Comparison of ENCODE assay signal across 1 cellular context in the genomic region with DNA sequence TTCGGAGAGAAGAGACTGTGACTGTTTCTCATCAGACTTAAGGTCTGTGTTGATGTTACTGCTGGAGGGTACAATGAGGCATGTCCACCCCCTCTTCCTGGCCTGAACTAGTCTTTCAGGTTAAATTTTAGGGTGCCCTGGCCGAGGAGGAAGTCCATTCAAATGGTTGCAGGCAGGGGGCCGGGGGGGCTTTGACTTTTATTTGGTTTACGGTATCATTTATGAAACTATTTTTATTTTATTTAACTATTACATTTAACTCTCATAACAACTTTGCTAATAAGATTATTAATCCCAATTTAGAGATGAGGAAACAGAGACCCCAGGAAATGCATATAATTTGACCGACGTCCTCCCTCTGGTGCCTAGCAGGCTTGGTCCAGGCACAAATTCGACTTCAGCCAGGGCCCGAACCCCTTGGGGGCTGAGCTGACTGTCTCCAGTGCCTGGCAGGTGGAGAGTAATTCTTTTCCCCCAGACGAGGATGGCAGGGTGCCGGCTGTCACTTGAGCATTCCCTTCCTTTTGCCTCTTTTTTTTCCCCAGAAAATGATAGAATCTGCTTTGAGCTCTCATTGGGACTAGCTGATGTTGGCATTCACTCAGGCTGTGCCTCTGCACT.
TF ChIP-seq lines count a peak whose summit lies in the region.

No MANE protein-coding gene starts in this region.

TF ChIP-seq in GM23338, 12 proteins besides CTCF, POLR2A, EP300 and RAD21 (continued from another document):
- TF ChIP-seq, protein P1, sequence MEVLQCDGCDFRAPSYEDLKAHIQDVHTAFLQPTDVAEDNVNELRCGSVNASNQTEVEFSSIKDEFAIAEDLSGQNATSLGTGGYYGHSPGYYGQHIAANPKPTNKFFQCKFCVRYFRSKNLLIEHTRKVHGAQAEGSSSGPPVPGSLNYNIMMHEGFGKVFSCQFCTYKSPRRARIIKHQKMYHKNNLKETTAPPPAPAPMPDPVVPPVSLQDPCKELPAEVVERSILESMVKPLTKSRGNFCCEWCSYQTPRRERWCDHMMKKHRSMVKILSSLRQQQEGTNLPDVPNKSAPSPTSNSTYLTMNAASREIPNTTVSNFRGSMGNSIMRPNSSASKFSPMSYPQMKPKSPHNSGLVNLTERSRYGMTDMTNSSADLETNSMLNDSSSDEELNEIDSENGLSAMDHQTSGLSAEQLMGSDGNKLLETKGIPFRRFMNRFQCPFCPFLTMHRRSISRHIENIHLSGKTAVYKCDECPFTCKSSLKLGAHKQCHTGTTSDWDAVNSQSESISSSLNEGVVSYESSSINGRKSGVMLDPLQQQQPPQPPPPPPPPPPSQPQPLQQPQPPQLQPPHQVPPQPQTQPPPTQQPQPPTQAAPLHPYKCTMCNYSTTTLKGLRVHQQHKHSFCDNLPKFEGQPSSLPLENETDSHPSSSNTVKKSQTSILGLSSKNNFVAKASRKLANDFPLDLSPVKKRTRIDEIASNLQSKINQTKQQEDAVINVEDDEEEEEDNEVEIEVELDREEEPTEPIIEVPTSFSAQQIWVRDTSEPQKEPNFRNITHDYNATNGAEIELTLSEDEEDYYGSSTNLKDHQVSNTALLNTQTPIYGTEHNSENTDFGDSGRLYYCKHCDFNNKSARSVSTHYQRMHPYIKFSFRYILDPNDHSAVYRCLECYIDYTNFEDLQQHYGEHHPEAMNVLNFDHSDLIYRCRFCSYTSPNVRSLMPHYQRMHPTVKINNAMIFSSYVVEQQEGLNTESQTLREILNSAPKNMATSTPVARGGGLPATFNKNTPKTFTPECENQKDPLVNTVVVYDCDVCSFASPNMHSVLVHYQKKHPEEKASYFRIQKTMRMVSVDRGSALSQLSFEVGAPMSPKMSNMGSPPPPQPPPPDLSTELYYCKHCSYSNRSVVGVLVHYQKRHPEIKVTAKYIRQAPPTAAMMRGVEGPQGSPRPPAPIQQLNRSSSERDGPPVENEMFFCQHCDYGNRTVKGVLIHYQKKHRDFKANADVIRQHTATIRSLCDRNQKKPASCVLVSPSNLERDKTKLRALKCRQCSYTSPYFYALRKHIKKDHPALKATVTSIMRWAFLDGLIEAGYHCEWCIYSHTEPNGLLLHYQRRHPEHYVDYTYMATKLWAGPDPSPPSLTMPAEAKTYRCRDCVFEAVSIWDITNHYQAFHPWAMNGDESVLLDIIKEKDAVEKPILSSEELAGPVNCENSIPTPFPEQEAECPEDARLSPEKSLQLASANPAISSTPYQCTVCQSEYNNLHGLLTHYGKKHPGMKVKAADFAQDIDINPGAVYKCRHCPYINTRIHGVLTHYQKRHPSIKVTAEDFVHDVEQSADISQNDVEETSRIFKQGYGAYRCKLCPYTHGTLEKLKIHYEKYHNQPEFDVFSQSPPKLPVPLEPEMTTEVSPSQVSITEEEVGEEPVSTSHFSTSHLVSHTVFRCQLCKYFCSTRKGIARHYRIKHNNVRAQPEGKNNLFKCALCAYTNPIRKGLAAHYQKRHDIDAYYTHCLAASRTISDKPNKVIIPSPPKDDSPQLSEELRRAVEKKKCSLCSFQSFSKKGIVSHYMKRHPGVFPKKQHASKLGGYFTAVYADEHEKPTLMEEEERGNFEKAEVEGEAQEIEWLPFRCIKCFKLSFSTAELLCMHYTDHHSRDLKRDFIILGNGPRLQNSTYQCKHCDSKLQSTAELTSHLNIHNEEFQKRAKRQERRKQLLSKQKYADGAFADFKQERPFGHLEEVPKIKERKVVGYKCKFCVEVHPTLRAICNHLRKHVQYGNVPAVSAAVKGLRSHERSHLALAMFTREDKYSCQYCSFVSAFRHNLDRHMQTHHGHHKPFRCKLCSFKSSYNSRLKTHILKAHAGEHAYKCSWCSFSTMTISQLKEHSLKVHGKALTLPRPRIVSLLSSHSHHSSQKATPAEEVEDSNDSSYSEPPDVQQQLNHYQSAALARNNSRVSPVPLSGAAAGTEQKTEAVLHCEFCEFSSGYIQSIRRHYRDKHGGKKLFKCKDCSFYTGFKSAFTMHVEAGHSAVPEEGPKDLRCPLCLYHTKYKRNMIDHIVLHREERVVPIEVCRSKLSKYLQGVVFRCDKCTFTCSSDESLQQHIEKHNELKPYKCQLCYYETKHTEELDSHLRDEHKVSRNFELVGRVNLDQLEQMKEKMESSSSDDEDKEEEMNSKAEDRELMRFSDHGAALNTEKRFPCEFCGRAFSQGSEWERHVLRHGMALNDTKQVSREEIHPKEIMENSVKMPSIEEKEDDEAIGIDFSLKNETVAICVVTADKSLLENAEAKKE (CRISPR knock-in tag; IDR thresholded peaks at IDR 0.05): no peak
- TF ChIP-seq STAT1 (IDR thresholded peaks at IDR 0.05; ENCODE audit: unreplicated experiment): no peak
